In the genomic region with DNA sequence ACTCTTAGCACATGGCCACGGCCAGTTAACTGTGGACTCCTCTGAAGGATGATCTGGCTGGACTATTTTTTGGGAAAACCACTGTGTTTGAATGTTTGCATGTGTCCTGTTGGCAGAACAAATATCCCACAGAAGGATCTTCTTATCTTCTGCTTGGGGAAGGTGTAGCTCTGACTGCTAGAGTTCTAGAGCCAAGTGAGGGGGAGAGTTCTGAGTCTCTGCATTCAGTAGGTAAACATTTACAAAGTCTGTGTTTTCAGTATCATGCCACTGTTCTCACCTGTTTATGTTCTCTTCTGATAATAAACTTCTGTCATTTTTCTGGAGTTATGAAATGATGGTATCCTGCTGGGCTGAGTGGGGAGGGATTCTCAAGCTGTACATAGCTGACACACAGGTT, we compare ENCODE assay signal across 9 cellular contexts.
"Had no signal": no experiment of that assay in that cellular context is flagged by ENCODE, and none has a peak within 500 bp of the region (broad histone marks: within the 10 kb centered on the region; RNA-seq: fewer than 3 reads in every experiment).

No MANE protein-coding gene starts in this region.

- ATAC-seq: GM23338, HCT116 had no signal

- DNase-seq: GM23248, GOT3, H7, H9, HCEC 1CT, HFFc6 had no signal

- H3K4me3 ChIP-seq: GM23248, GM23338, HAP-1 had no signal
